8 cellular contexts compared by ENCODE assay signal in genomic region chrX:16712825-16713155, GRCh38. TPM values are rescaled to one million over a fixed set of nuclear protein-coding genes. Genes with fewer than 3 reads are reported as not detected.
DNase-seq lines count a peak whose midpoint lies in the region; ATAC-seq, FAIRE-seq and TF ChIP-seq lines count a peak whose summit lies in the region.

No MANE protein-coding gene starts in this region.

- intact Hi-C loops in pancreas (cut with DNase I) = no loop called here

- H3K4me1 Mint-ChIP-seq in H9 = peaks cover 19 to 21% of the 10 kb centered on the region in 2 experiments

- no peaks in the 10 kb centered on the region for H3K27me3 ChIP-seq in H9 (ENCODE audit: insufficient read depth, low read length)
- H3K27me3 ChIP-seq in RWPE2 (ENCODE audit: insufficient read depth, poor library complexity, severe bottlenecking) = no peaks in the 10 kb centered on the region
- no peaks in the 10 kb centered on the region for H3K27me3 ChIP-seq in pancreas

- H2BK15ac ChIP-seq in H9 (ENCODE audit: low read depth, low read length) = no peak overlapping the region

- H2AFZ ChIP-seq in H9 (ENCODE audit: low read length) = no peak overlapping the region

- peak overlapping the region; percentile 95 for H3K18ac ChIP-seq in H9 (ENCODE audit: insufficient read length, low read depth, low read length)

- no peak overlapping the region for H3T11ph ChIP-seq in H9 (ENCODE audit: low read length)

- no peak overlapping the region for H2BK5ac ChIP-seq in H9 (ENCODE audit: insufficient read length, low read length)

- no peak overlapping the region for H4K5ac ChIP-seq in H9 (ENCODE audit: insufficient read length, low read depth, low read length)

- H3K4ac ChIP-seq in H9 (ENCODE audit: low read depth, low read length) = no peak overlapping the region

- ATAC-seq in GM18505 (IDR thresholded peaks at IDR 0.05; ENCODE audit: unreplicated experiment) = peak; percentile 18
- peak; percentile 65 for ATAC-seq in RWPE2 (ENCODE audit: low read depth)
- ATAC-seq in pancreas = peak; percentile 38 to 59 (median 54)

- H3K9me3 ChIP-seq in H9 (ENCODE audit: control insufficient read depth, low read depth, low read length) (no peaks in the 10 kb centered on the region), RWPE2 (ENCODE audit: severe bottlenecking) (no peaks in the 10 kb centered on the region), pancreas (no peaks in the 10 kb centered on the region)

- peak overlapping the region; percentile 98 to 99 (median 98) for H3K27ac Mint-ChIP-seq in H9

- no peak overlapping the region for H2BK20ac ChIP-seq in H9 (ENCODE audit: low read depth, low read length, poor library complexity, severe bottlenecking)

- H3K56ac ChIP-seq in H9 (ENCODE audit: insufficient read length, low read depth, low read length) = no peak overlapping the region

- no peak overlapping the region for H2AK5ac ChIP-seq in H9 (ENCODE audit: insufficient read length, low read length)

- H2BK120ac ChIP-seq in H9 (ENCODE audit: low read depth, low read length, poor library complexity, severe bottlenecking) = no peak overlapping the region

- H3K4me2 ChIP-seq in H9 (ENCODE audit: insufficient read depth, insufficient read length, low read length) = peak overlapping the region; percentile 88

- peaks cover 6% of the 10 kb centered on the region; the same call in 1 of the 2 replicates for H3K79me2 ChIP-seq in H9 (ENCODE audit: insufficient read depth, low read length)

- H3K23ac ChIP-seq in H9 (ENCODE audit: insufficient read length, low read depth, low read length) = no peak overlapping the region

- TF ChIP-seq CTCF in H9 (conservative IDR thresholded peaks at IDR 0.05) (no peak), RWPE2 (IDR thresholded peaks at IDR 0.05; ENCODE audit: poor library complexity, severe bottlenecking) (no peak), fibroblast of mammary gland (conservative IDR thresholded peaks at IDR 0.05; ENCODE audit: control insufficient read depth, insufficient read depth, low read depth, low read length) (no peak), pancreas (IDR thresholded peaks at IDR 0.05) (no peak), D721Med (IDR thresholded peaks at IDR 0.05; ENCODE audit: insufficient read depth, missing control alignments) (no peak)

- H3K9me3 Mint-ChIP-seq in H9 = no peaks in the 10 kb centered on the region; a peak in 1 of 5 replicates

- DNase-seq in H9 (no peak), RWPE2 (ENCODE audit: low spot score) (no peak), fibroblast of mammary gland (ENCODE audit: low read depth) (no peak), pancreas (no peak), D721Med (ENCODE audit: insufficient read length, low spot score) (no peak), NCI-H146 treated with DMSO at 0.1 percent for 48 hours (lab: John Stamatoyannopoulos, UW; ENCODE audit: unreplicated experiment) (no peak), DMS79 (lab: John Stamatoyannopoulos, UW) (no peak)

- H3K23me2 ChIP-seq in H9 (ENCODE audit: insufficient read length, low read depth, low read length, poor library complexity, severe bottlenecking) = peaks cover 14% of the 10 kb centered on the region

- no CpG with 5 or more reads among the region's 10 CpGs for WGBS in H9 (ENCODE audit: extremely low coverage, insufficient read length, low lambda C conversion rate)
- WGBS in pancreas, 2 donors = 6 to 17% methylated on average over 7 to 9 of the region's 10 CpGs

- H4K20me1 ChIP-seq in H9 (ENCODE audit: control insufficient read depth, insufficient read depth, insufficient read length) = no peaks in the 10 kb centered on the region

- H3K36me3 ChIP-seq in RWPE2 (ENCODE audit: low read depth) (no peaks in the 10 kb centered on the region; the same call in 1 of the 2 replicates), pancreas (no peaks in the 10 kb centered on the region)

- H3K4me3 Mint-ChIP-seq in H9 = peak overlapping the region; percentile 81 to 85

- no peak overlapping the region for H2BK12ac ChIP-seq in H9 (ENCODE audit: insufficient read length, low read depth, low read length)

- FAIRE-seq in pancreas (lab: Jason Lieb, UNC) = no peak
- no peak for FAIRE-seq in D721Med (lab: Jason Lieb, UNC)

- peaks cover 7 to 25% (median 21%) of the 10 kb centered on the region in 3 experiments; a peak in 6 of 7 replicates for H3K36me3 Mint-ChIP-seq in H9 (ENCODE audit: insufficient read depth in 1 of 3, low read depth in 3 of 3)

- H4K91ac ChIP-seq in H9 (ENCODE audit: insufficient read length, low read depth, low read length) = peak overlapping the region; percentile 30

- H3K79me1 ChIP-seq in H9 (ENCODE audit: insufficient read depth, low read depth, low read length, poor library complexity, severe bottlenecking) = peaks cover 5% of the 10 kb centered on the region

- peak overlapping the region; percentile 87 for H3K9ac ChIP-seq in H9 (ENCODE audit: extremely low read depth, insufficient read length, low read length)

- H3K4me3 ChIP-seq in RWPE2 (ENCODE audit: severe bottlenecking) (peak overlapping the region; percentile 75), fibroblast of mammary gland (ENCODE audit: control insufficient read depth, low read depth, low read length) (peak overlapping the region; percentile 64), pancreas (peak overlapping the region; percentile 51 to 75 (median 58))

- H3K14ac ChIP-seq in H9 (ENCODE audit: insufficient read depth, low read length) = peak overlapping the region; percentile 89

- H3K27me3 Mint-ChIP-seq in H9 (ENCODE audit: low read depth) = no peaks in the 10 kb centered on the region

- TF ChIP-seq POLR2A in GM18505 (IDR thresholded peaks at IDR 0.05; ENCODE audit: borderline replicate concordance, extremely low read depth, insufficient read depth, insufficient read length) = no peak

- H3K27ac ChIP-seq in H9 (ENCODE audit: insufficient read length, low read depth, low read length) (peak overlapping the region; percentile 18), RWPE2 (ENCODE audit: poor library complexity, severe bottlenecking) (peak overlapping the region; percentile 63), pancreas (peak overlapping the region; percentile 67 to 86 (median 77))

- H3K4me1 ChIP-seq in H9 (ENCODE audit: insufficient read depth, low read length) = no peaks in the 10 kb centered on the region; the same call in 1 of the 2 replicates
- H3K4me1 ChIP-seq in RWPE2 (ENCODE audit: insufficient read depth, poor library complexity, severe bottlenecking) = no peaks in the 10 kb centered on the region
- H3K4me1 ChIP-seq in pancreas = no peaks in the 10 kb centered on the region

- H4K8ac ChIP-seq in H9 (replicated peaks; ENCODE audit: insufficient read length, low read depth, low read length) = no peak overlapping the region

RNA-seq across cellular contexts. Expression of gene CTPS2, which starts 0.3 kb away (rescaled TPM):
- total RNA-seq in H9 (2021) = 67.7 and 69.7 TPM in 2 replicates
- 10 to 100 TPM in 1 of 6 donors, 1 to 10 TPM in 5; 5.7 to 13.3 (median 8.5) TPM for total RNA-seq in pancreas
- polyA plus RNA-seq in pancreas = 10 to 100 TPM; 10.1 to 11.5 TPM

RNA-seq across cellular contexts. Expression of gene SYAP1, which starts 6.6 kb away (rescaled TPM):
- 42.0 and 42.7 TPM in 2 replicates for total RNA-seq in H9 (2021)
- total RNA-seq in pancreas = 10 to 100 TPM in 5 of 6 donors, 1 to 10 TPM in 1; 9.1 to 21.5 (median 14.0) TPM
- polyA plus RNA-seq in pancreas = 1 to 10 TPM; 6.4 to 9.3 TPM

Comparison
In these comparisons a context has a peak if more than half of its experiments do, and no peak if none do; other contexts are left out.
1. H3K27ac ChIP-seq: peak in every context shown above with its lines; median percentile 77 in pancreas; 63 in RWPE2; 18 in H9.